ENCODE assay signal across 8 cellular contexts in the genomic region with DNA sequence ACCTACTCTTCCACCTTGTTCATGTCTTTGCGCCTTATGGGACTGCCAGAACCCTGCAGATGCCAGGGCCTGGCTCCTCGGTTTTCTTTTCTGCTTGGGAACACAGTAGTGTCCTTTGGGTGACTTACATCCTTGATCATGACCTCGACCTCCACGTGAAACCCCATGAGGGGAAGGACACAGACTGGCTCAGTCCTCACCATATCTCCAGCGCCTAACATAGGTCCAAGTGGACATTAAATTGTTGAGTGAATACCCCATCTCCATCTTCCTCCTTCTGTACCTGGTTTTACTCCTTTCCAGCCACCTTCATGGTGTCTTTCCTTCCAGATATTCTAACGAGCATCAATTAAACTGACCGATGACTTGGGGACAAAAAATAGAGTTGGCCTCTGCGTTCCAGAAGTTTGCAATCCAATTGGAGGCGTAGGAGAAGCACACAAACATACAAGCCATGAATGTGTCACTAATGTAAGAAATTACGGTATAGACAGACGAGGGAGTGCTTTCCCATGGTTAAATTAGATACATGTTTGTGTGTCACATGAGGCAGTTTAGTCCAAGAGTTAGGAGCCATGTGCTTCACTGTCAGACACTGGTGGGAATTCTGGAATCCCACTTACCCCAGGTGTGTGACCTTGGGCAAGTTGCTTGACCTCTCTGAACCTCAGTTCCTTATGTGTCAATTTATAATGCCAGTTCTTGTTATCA. TPM values are rescaled to one million over a fixed set of nuclear protein-coding genes. Genes with fewer than 3 reads are reported as not detected.
A peak's percentile ranks its signal among the peaks of the same experiment; 100 is the strongest.
DNase-seq lines count a peak whose midpoint lies in the region; ATAC-seq and TF ChIP-seq lines count a peak whose summit lies in the region.

No MANE protein-coding gene starts in this region.

- no peak for DNase-seq in A673 (ENCODE audit: low spot score)
- peak in 1 of 2 experiments; percentile 3 for DNase-seq in HL-60 (ENCODE audit: low read depth in 1 of 2, low spot score in 1 of 2)
- DNase-seq in breast epithelium (ENCODE audit: low spot score in 2 of 2), result no peak
- no peak for DNase-seq in germinal center (ENCODE audit: low spot score)
- DNase-seq in NCI-H2081 treated with DMSO at 0.1 percent for 48 hours (lab: John Stamatoyannopoulos, UW), result no peak
- DNase-seq in OCI-M2 (lab: John Stamatoyannopoulos, UW; ENCODE audit: unreplicated experiment), result no peak

- H3K36me3 ChIP-seq in A673 (ENCODE audit: insufficient read depth, low read length, poor library complexity, severe bottlenecking) (no peaks in the 10 kb centered on the region), breast epithelium (no peaks in the 10 kb centered on the region), mesodermal cell (ENCODE audit: control insufficient read depth, insufficient read depth, low read length) (no peaks in the 10 kb centered on the region)

- H3K27me3 ChIP-seq in A673 (replicated peaks; ENCODE audit: insufficient read depth, low read depth, low read length, poor library complexity) (no peaks in the 10 kb centered on the region), HL-60 (ENCODE audit: insufficient read depth, poor library complexity, severe bottlenecking) (no peaks in the 10 kb centered on the region), breast epithelium (no peaks in the 10 kb centered on the region)

- intact Hi-C loops in A673 (cut with micrococcal nuclease; ENCODE audit: unreplicated experiment) (no loop called here), breast epithelium (cut with DNase I; ENCODE audit: low total_unique reads) (loop anchor here (1.0 kb wide), 1 partner anchor 39 kb away; no protein-coding TSS in a partner anchor)

- no TSS peak for BruUV-seq in A673 (replicated peaks; lab: Mats Ljungman, UMichigan)

- no peak for TF ChIP-seq POLR2A in breast epithelium (IDR thresholded peaks at IDR 0.05)

- POLR2A ChIA-PET in A673 (lab: Charles Lee; ENCODE audit: low non-redundant PET), result no interaction called here

- CTCF ChIA-PET in A673 (lab: Charles Lee), result no interaction called here

- H3K4me3 ChIP-seq in A673 (ENCODE audit: low read depth, low read length, poor library complexity, severe bottlenecking) (peak overlapping the region; percentile 96), HL-60 (replicated peaks; ENCODE audit: insufficient read depth, low read length) (peak overlapping the region; percentile 95), breast epithelium (peak overlapping the region; percentile 79 to 94 (median 89)), mesodermal cell (ENCODE audit: extremely low read depth, insufficient read depth, low read length, poor library complexity, severe bottlenecking) (peak overlapping the region; percentile 91)

- H3K27ac ChIP-seq in A673 (ENCODE audit: low read depth, low read length, poor library complexity, severe bottlenecking) (peak overlapping the region; percentile 85), HL-60 (replicated peaks) (peak overlapping the region; percentile 90), breast epithelium (peak overlapping the region; percentile 95), mesodermal cell (ENCODE audit: low read depth, low read length, severe bottlenecking) (no peak overlapping the region)

- WGBS in mesodermal cell (ENCODE audit: insufficient coverage in 2 of 2), 2 experiments, result 75 to 76% methylated on average over 8 of the region's 11 CpGs

- H3K4me1 ChIP-seq in A673 (ENCODE audit: insufficient read depth, low read length, poor library complexity, severe bottlenecking) (peaks cover 11% of the 10 kb centered on the region), breast epithelium (peaks cover 0 to 11% of the 10 kb centered on the region in 2 donors), mesodermal cell (ENCODE audit: control insufficient read depth, insufficient read depth, low read length, poor library complexity, severe bottlenecking) (peaks cover 8% of the 10 kb centered on the region)

- no peak for ATAC-seq in HG03354 (IDR thresholded peaks at IDR 0.05; ENCODE audit: poor library complexity, severe bottlenecking, unreplicated experiment)

- H3K9me3 ChIP-seq in A673 (ENCODE audit: low read depth, low read length, poor library complexity, severe bottlenecking) (no peaks in the 10 kb centered on the region), breast epithelium (no peaks in the 10 kb centered on the region), mesodermal cell (ENCODE audit: control insufficient read depth, low read length) (no peaks in the 10 kb centered on the region)

- TF ChIP-seq CTCF in A673 (conservative IDR thresholded peaks at IDR 0.05; ENCODE audit: low read depth, low read length) (no peak), HL-60 (IDR thresholded peaks at IDR 0.05; ENCODE audit: insufficient read depth, low read length) (no peak), breast epithelium (IDR thresholded peaks at IDR 0.05) (no peak)

RNA-seq across cellular contexts. Expression of a gene that starts 0.9 kb away (rescaled TPM):
- 49.8 and 58.2 TPM in 2 replicates for total RNA-seq in A673 (2021)
- 100 to 1,000 TPM; 110 to 124 (median 114) TPM for total RNA-seq in breast epithelium
- 40.0 TPM for polyA plus RNA-seq in mesodermal cell (2013, experiment 1 of 2)
- polyA plus RNA-seq in mesodermal cell (2013, experiment 2 of 2), result 27.0 TPM
